In the genomic region with DNA sequence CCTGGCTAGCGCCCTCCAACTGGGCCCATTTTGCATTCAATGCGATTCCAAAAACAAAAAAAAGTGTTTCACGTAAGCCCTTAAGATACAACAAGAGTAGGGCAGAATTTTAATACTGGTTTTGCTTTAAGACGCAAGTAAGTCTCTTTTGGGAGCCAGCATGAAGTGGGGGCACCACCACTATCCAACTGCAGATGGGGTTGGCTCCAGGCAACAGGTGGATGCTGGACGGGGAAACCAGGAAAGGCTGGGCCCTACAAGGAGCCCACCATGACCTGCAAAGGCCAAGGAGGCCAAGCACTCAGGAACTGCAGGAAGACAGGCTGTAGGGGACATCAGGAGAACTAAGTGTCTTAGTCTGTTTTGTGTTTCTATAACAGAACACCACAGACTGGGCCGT, we compare ENCODE assay signal across 24 cellular contexts.
"Had no signal": no experiment of that assay in that cellular context is flagged by ENCODE, and none has a peak within 500 bp of the region (broad histone marks: within the 10 kb centered on the region; RNA-seq: fewer than 3 reads in every experiment).

No MANE protein-coding gene starts in this region.

- H2AFZ ChIP-seq: parathyroid adenoma had no signal

- DNase-seq: dorsolateral prefrontal cortex; effector CD8-positive, alpha-beta T cell; gastrocnemius medialis; immature natural killer cell; left ventricle myocardium inferior; lower lobe of right lung; mesenchymal stem cell; midbrain; occipital lobe; psoas muscle; retina; stimulated activated CD4-positive, alpha-beta T cell treated with anti-CD3 and anti-CD28 coated beads, Interleukin-15, amount 100 ng/mL, for 24 hours; stimulated activated CD4-positive, alpha-beta T cell treated with anti-CD3 and anti-CD28 coated beads, Interleukin-1b, Interleukin-23, amount 100 ng/mL, for 48 hours; stimulated activated CD4-positive, alpha-beta T cell treated with anti-CD3 and anti-CD28 coated beads, Interleukin-4, amount 100 ng/mL, for 24 hours; stomach; substantia nigra; transverse colon had no signal

- H3K9me3 ChIP-seq: gastrocnemius medialis, left ventricle myocardium inferior, lower lobe of right lung, psoas muscle, right lobe of liver, stomach, thoracic aorta, transverse colon had no signal

- H3K36me3 Mint-ChIP-seq: natural killer cell treated with Interleukin-12 subunit alpha and Interleukin-12 subunit beta and Interleukin-15 and Interleukin-18, amount 100 ng/mL, for 72 hours had no signal

- H3K9me3 Mint-ChIP-seq: immature natural killer cell had no signal

- H3K9ac ChIP-seq: parathyroid adenoma had no signal

- ATAC-seq: gastrocnemius medialis; left cardiac atrium; lower lobe of right lung; natural killer cell treated with Interleukin-12 subunit alpha and Interleukin-12 subunit beta and Interleukin-15 and Interleukin-18, amount 100 ng/mL, for 72 hours; psoas muscle; right lobe of liver; stimulated activated memory B cell treated with anti-CD40 and anti-IgM and Interleukin-4, amounts not matched to agents 10 μg/mL and 1 μg/mL and 100 μg/mL, for 72 hours had no signal

- H3K36me3 ChIP-seq: gastrocnemius medialis, left ventricle myocardium inferior, lower lobe of right lung, right lobe of liver, stomach, thoracic aorta, transverse colon had no signal

- H3K4me3 Mint-ChIP-seq: immature natural killer cell; natural killer cell treated with Interleukin-12 subunit alpha and Interleukin-12 subunit beta and Interleukin-15 and Interleukin-18, amount 100 ng/mL, for 72 hours; stimulated activated memory B cell treated with anti-CD40 and anti-IgM and Interleukin-4, amounts not matched to agents 10 μg/mL and 1 μg/mL and 100 μg/mL, for 72 hours had no signal

- H3K27me3 ChIP-seq: right lobe of liver had no signal

- H3K27ac Mint-ChIP-seq: stimulated activated memory B cell treated with anti-CD40 and anti-IgM and Interleukin-4, amounts not matched to agents 10 μg/mL and 1 μg/mL and 100 μg/mL, for 72 hours had no signal

- H3K4me3 ChIP-seq: coronary artery, dorsolateral prefrontal cortex, gastrocnemius medialis, left ventricle myocardium inferior, lower lobe of right lung, psoas muscle, right lobe of liver, stomach, thoracic aorta, transverse colon had no signal

- H3K4me1 ChIP-seq: lower lobe of right lung, parathyroid adenoma, psoas muscle had no signal

- H3K27ac ChIP-seq: coronary artery, dorsolateral prefrontal cortex, gastrocnemius medialis, left ventricle myocardium inferior, lower lobe of right lung, parathyroid adenoma, psoas muscle, right lobe of liver, stomach, thoracic aorta, transverse colon had no signal
